In genomic region chr10:88226891-88227290, GRCh38 we compare ENCODE assay signal across 20 cellular contexts.
DNase-seq lines count a peak whose midpoint lies in the region; ATAC-seq and TF ChIP-seq lines count a peak whose summit lies in the region.
"Had no signal": no experiment of that assay in that cellular context is flagged by ENCODE, and none has a peak within 500 bp of the region (broad histone marks: within the 10 kb centered on the region; RNA-seq: fewer than 3 reads in every experiment).

No MANE protein-coding gene starts in this region.

- H3K4me3 Mint-ChIP-seq in chondrocyte (ENCODE audit: unreplicated experiment) (no peak overlapping the region), HFFc6 (no peak overlapping the region)
- H3K4me3 Mint-ChIP-seq: activated B cell treated with CpG ODN at 0.5 μM for 24 hours; activated CD4-positive, alpha-beta T cell treated with anti-CD3 and anti-CD28 coated beads, Interleukin-2, amount 10 ng/mL, durations not matched to agents 7 days and 5 days; activated naive CD4-positive, alpha-beta T cell treated with anti-CD3 and anti-CD28 coated beads, Interleukin-2, amount 50 U/mL, for 24 hours; CD8-positive, alpha-beta memory T cell; stimulated activated effector memory CD8-positive, alpha-beta T cell treated with anti-CD3 and anti-CD28 coated beads, Interleukin-12 subunit alpha, Interleukin-12 subunit beta, amount 100 ng/mL, for 72 hours had no signal

- H3K4me2 ChIP-seq in neuronal stem cell (ENCODE audit: insufficient read depth, low read length, poor library complexity, severe bottlenecking), result no peak overlapping the region

- H3K36me3 ChIP-seq in heart right ventricle (no peaks in the 10 kb centered on the region), neuronal stem cell (replicated peaks in 1 of 2; ENCODE audit: control insufficient read depth in 2 of 2, insufficient read depth in 2 of 2, low read length in 2 of 2) (no peaks in the 10 kb centered on the region), uterus (no peaks in the 10 kb centered on the region)
- H3K36me3 ChIP-seq: esophagus muscularis mucosa, sigmoid colon, upper lobe of left lung had no signal

- no peak for TF ChIP-seq CTCF in heart right ventricle (IDR thresholded peaks at IDR 0.05)
- no peak for TF ChIP-seq CTCF in chondrocyte (IDR thresholded peaks at IDR 0.05)
- no peak for TF ChIP-seq CTCF in uterus (IDR thresholded peaks at IDR 0.05)
- no peak for TF ChIP-seq CTCF in HFFc6 (IDR thresholded peaks at IDR 0.05)

- no peak overlapping the region for H3K14ac ChIP-seq in neuronal stem cell (ENCODE audit: low read length)

- H3K27ac ChIP-seq in heart right ventricle, result peak overlapping the region; percentile 47 to 76 (median 65)
- no peak overlapping the region for H3K27ac ChIP-seq in right cardiac atrium (ENCODE audit: low read length)
- H3K27ac ChIP-seq in neuronal stem cell (replicated peaks; ENCODE audit: low read length), result no peak overlapping the region
- H3K27ac ChIP-seq in uterus, result peak overlapping the region; percentile 3 to 47

- intact Hi-C loops in heart right ventricle (cut with DNase I) (loop anchor here in 4 of 10 donors (1.0 to 10.0 kb wide), 5 partner anchors 18 to 365 kb away; partner anchors contain the start of genes KLLN (in 1 of the 4) and PTEN (in 1 of the 4)), right cardiac atrium (cut with DNase I) (loop anchor here in 2 of 4 donors (5.0 kb wide), 2 partner anchors 365 to 420 kb away; partner anchors contain the start of genes KLLN (in 1 of the 2) and PTEN (in 1 of the 2)), uterus (cut with DNase I; ENCODE audit: low total_unique reads) (no loop called here)

- H2AFZ ChIP-seq in neuronal stem cell (ENCODE audit: low read length), result peak overlapping the region; percentile 35

- H2BK120ac ChIP-seq in neuronal stem cell (ENCODE audit: low read depth, low read length), result no peak overlapping the region

- no peak overlapping the region for H2BK15ac ChIP-seq in neuronal stem cell (ENCODE audit: low read length)

- H3K4ac ChIP-seq in neuronal stem cell (ENCODE audit: low read length), result no peak overlapping the region

- ATAC-seq in heart right ventricle (peak in 4 of 8 donors; percentile 3 to 35 (median 12)), right cardiac atrium (no peak), HG03039 (IDR thresholded peaks at IDR 0.05; ENCODE audit: unreplicated experiment) (no peak)
- ATAC-seq: stimulated activated effector memory CD8-positive, alpha-beta T cell treated with anti-CD3 and anti-CD28 coated beads, Interleukin-12 subunit alpha, Interleukin-12 subunit beta, amount 100 ng/mL, for 72 hours had no signal

- H3K23ac ChIP-seq in neuronal stem cell (ENCODE audit: low read depth, low read length, poor library complexity), result no peak overlapping the region

- H3K27ac Mint-ChIP-seq in chondrocyte (ENCODE audit: unreplicated experiment) (peak overlapping the region; percentile 88), HFFc6 (no peak overlapping the region)
- H3K27ac Mint-ChIP-seq: activated B cell treated with CpG ODN at 0.5 μM for 24 hours; activated CD4-positive, alpha-beta T cell treated with anti-CD3 and anti-CD28 coated beads, Interleukin-2, amount 10 ng/mL, durations not matched to agents 7 days and 5 days; stimulated activated effector memory CD8-positive, alpha-beta T cell treated with anti-CD3 and anti-CD28 coated beads, Interleukin-12 subunit alpha, Interleukin-12 subunit beta, amount 100 ng/mL, for 72 hours had no signal

- H3K27me3 Mint-ChIP-seq in chondrocyte (ENCODE audit: low read depth) (no peaks in the 10 kb centered on the region), HFFc6 (ENCODE audit: insufficient read depth) (peaks cover 2% of the 10 kb centered on the region)
- H3K27me3 Mint-ChIP-seq: activated B cell treated with CpG ODN at 0.5 μM for 24 hours; activated naive CD4-positive, alpha-beta T cell treated with anti-CD3 and anti-CD28 coated beads, Interleukin-2, amount 50 U/mL, for 24 hours; CD8-positive, alpha-beta memory T cell had no signal

- no peaks in the 10 kb centered on the region for H3K79me1 ChIP-seq in neuronal stem cell (ENCODE audit: low read depth, low read length)

- DNase-seq in heart right ventricle (no peak), right cardiac atrium (no peak), chondrocyte (ENCODE audit: low spot score) (no peak), neuronal stem cell (ENCODE audit: low spot score) (no peak), uterus (no peak), 8988T (no peak), HFFc6 (no peak)
- DNase-seq: activated B cell treated with CpG ODN at 0.5 μM for 24 hours; activated CD4-positive, alpha-beta T cell treated with anti-CD3 and anti-CD28 coated beads, Interleukin-2, amount 10 ng/mL, durations not matched to agents 7 days and 5 days; caudate nucleus; CD8-positive, alpha-beta memory T cell; mesendoderm; NCI-H1092; substantia nigra; upper lobe of left lung had no signal

- no peak overlapping the region for H3K18ac ChIP-seq in neuronal stem cell (ENCODE audit: low read length)

- peaks cover 6% of the 10 kb centered on the region for H3K9me3 Mint-ChIP-seq in chondrocyte (ENCODE audit: low read depth)
- no peaks in the 10 kb centered on the region for H3K9me3 Mint-ChIP-seq in HFFc6
- H3K9me3 Mint-ChIP-seq: activated B cell treated with CpG ODN at 0.5 μM for 24 hours; stimulated activated effector memory CD8-positive, alpha-beta T cell treated with anti-CD3 and anti-CD28 coated beads, Interleukin-12 subunit alpha, Interleukin-12 subunit beta, amount 100 ng/mL, for 72 hours had no signal

- H3K4me1 Mint-ChIP-seq in chondrocyte (ENCODE audit: low read depth), result peaks cover 31% of the 10 kb centered on the region
- peaks cover 14% of the 10 kb centered on the region for H3K4me1 Mint-ChIP-seq in HFFc6 (ENCODE audit: low read depth)
- H3K4me1 Mint-ChIP-seq: activated B cell treated with CpG ODN at 0.5 μM for 24 hours; activated CD4-positive, alpha-beta T cell treated with anti-CD3 and anti-CD28 coated beads, Interleukin-2, amount 10 ng/mL, durations not matched to agents 7 days and 5 days; activated naive CD4-positive, alpha-beta T cell treated with anti-CD3 and anti-CD28 coated beads, Interleukin-2, amount 50 U/mL, for 24 hours; CD8-positive, alpha-beta memory T cell had no signal

- no peak overlapping the region for H3K9ac ChIP-seq in neuronal stem cell (ENCODE audit: low read depth, low read length, poor library complexity)

- no peak overlapping the region for H2BK5ac ChIP-seq in neuronal stem cell (ENCODE audit: low read length)

- TF ChIP-seq POLR2A in uterus (IDR thresholded peaks at IDR 0.05), result no peak

- no peak overlapping the region for H4K8ac ChIP-seq in neuronal stem cell (ENCODE audit: low read depth, low read length)

- no peak overlapping the region for H4K91ac ChIP-seq in neuronal stem cell (ENCODE audit: low read depth, low read length, poor library complexity)

- H3K9me3 ChIP-seq in heart right ventricle (no peaks in the 10 kb centered on the region), right cardiac atrium (ENCODE audit: control insufficient read depth, low read length) (no peaks in the 10 kb centered on the region), neuronal stem cell (replicated peaks in 1 of 2; ENCODE audit: control insufficient read depth in 2 of 2, insufficient read depth in 1 of 2, low read depth in 1 of 2, low read length in 2 of 2) (peaks cover 0 to 2% of the 10 kb centered on the region in 2 donors), uterus (no peaks in the 10 kb centered on the region)
- H3K9me3 ChIP-seq: esophagus muscularis mucosa, sigmoid colon, upper lobe of left lung had no signal

- no peaks in the 10 kb centered on the region for H3K36me3 Mint-ChIP-seq in chondrocyte (ENCODE audit: low read depth)
- no peaks in the 10 kb centered on the region for H3K36me3 Mint-ChIP-seq in HFFc6 (ENCODE audit: low read depth)
- H3K36me3 Mint-ChIP-seq: activated naive CD4-positive, alpha-beta T cell treated with anti-CD3 and anti-CD28 coated beads, Interleukin-2, amount 50 U/mL, for 24 hours; stimulated activated effector memory CD8-positive, alpha-beta T cell treated with anti-CD3 and anti-CD28 coated beads, Interleukin-12 subunit alpha, Interleukin-12 subunit beta, amount 100 ng/mL, for 72 hours had no signal

- WGBS in heart right ventricle, 2 donors, result 88 to 89% methylated on average over 1 of the region's 1 CpG
- WGBS in right cardiac atrium, result 82% methylated on average over 1 of the region's 1 CpG
- no CpG with 5 or more reads among the region's 1 CpG for WGBS in neuronal stem cell (ENCODE audit: extremely low coverage in 2 of 2, insufficient read length in 2 of 2, insufficient replicate concordance in 1 of 2), 2 donors

- H3K27me3 ChIP-seq in heart right ventricle (no peaks in the 10 kb centered on the region), right cardiac atrium (ENCODE audit: control insufficient read depth, insufficient read depth) (no peaks in the 10 kb centered on the region), neuronal stem cell (ENCODE audit: control insufficient read depth in 3 of 3, insufficient read depth in 3 of 3, low read depth in 1 of 3, low read length in 3 of 3) (no peaks in the 10 kb centered on the region), uterus (no peaks in the 10 kb centered on the region)
- H3K27me3 ChIP-seq: esophagus muscularis mucosa, sigmoid colon, upper lobe of left lung had no signal

- H3K4me1 ChIP-seq in heart right ventricle, result peaks cover 6 to 46% (median 31%) of the 10 kb centered on the region in 9 donors
- peaks cover 9% of the 10 kb centered on the region for H3K4me1 ChIP-seq in right cardiac atrium (ENCODE audit: control insufficient read depth, insufficient read depth, low read length)
- peaks cover 0 to 8% of the 10 kb centered on the region in 2 donors for H3K4me1 ChIP-seq in neuronal stem cell (ENCODE audit: control insufficient read depth in 2 of 2, insufficient read depth in 1 of 2, low read depth in 1 of 2, low read length in 2 of 2)
- peaks cover 0 to under 1% of the 10 kb centered on the region in 2 donors for H3K4me1 ChIP-seq in uterus
- H3K4me1 ChIP-seq: sigmoid colon, upper lobe of left lung had no signal

- no peak overlapping the region for H2AK5ac ChIP-seq in neuronal stem cell (ENCODE audit: low read depth, low read length)

- no peak overlapping the region for H3K4me3 ChIP-seq in heart right ventricle
- no peak overlapping the region for H3K4me3 ChIP-seq in right cardiac atrium (ENCODE audit: low read length)
- no peak overlapping the region for H3K4me3 ChIP-seq in neuronal stem cell (ENCODE audit: low read length in 2 of 2)
- no peak overlapping the region for H3K4me3 ChIP-seq in uterus
- H3K4me3 ChIP-seq: esophagus muscularis mucosa, sigmoid colon, upper lobe of left lung had no signal

- H2BK12ac ChIP-seq in neuronal stem cell (ENCODE audit: low read length), result no peak overlapping the region

Comparison
In these comparisons a context has a peak if more than half of its experiments do, and no peak if none do; other contexts are left out.
1. H3K27ac ChIP-seq: peak in heart right ventricle (10 of 10) and uterus (2 of 2); none in right cardiac atrium (single experiment) and neuronal stem cell (single experiment).